21 cellular contexts compared by ENCODE assay signal in genomic region chr7:149748223-149748874, GRCh38. TPM values are rescaled to one million over a fixed set of nuclear protein-coding genes. Genes with fewer than 3 reads are reported as not detected.
DNase-seq lines count a peak whose midpoint lies in the region; ATAC-seq, FAIRE-seq and TF ChIP-seq lines count a peak whose summit lies in the region.
"Had no signal": no experiment of that assay in that cellular context is flagged by ENCODE, and none has a peak within 500 bp of the region (broad histone marks: within the 10 kb centered on the region; RNA-seq: fewer than 3 reads in every experiment).

No MANE protein-coding gene starts in this region.

- TF ChIP-seq RAD21 in K562 (CRISPR knock-in tag; conservative IDR thresholded peaks at IDR 0.05 in 1 of 2, IDR thresholded peaks at IDR 0.05 in 1 of 2) = no peak

- DNase-seq in left ventricle myocardium superior (no peak), right cardiac atrium (no peak), K562 (ENCODE audit: extremely low read depth in 1 of 4, low spot score in 3 of 4) (no peak), left kidney (ENCODE audit: low read depth, low spot score) (peak; percentile 35), spleen (peak; percentile 58), HT-29 (ENCODE audit: low spot score) (no peak), Ammon's horn (ENCODE audit: low spot score) (no peak)
- DNase-seq: 8988T, C1 segment of cervical spinal cord, COR-L47, MV-4-11, NCI-H1436, NCI-H2081 treated with DMSO at 0.1 percent for 48 hours, NCI-H524, Peyer's patch, SIG-M5 had no signal

- H4K20me1 ChIP-seq in K562 (replicated peaks; ENCODE audit: control insufficient read depth, insufficient read depth, low read length) = peaks cover 3% of the 10 kb centered on the region; the same call in 1 of the 2 replicates

- H3K4me1 ChIP-seq in right cardiac atrium (ENCODE audit: control insufficient read depth, insufficient read depth, low read length) = no peaks in the 10 kb centered on the region
- H3K4me1 ChIP-seq in K562 (replicated peaks in 1 of 2; ENCODE audit: control insufficient read depth in 2 of 2, insufficient read depth in 2 of 2, low read length in 2 of 2) = peaks cover 0 to 5% of the 10 kb centered on the region in 2 experiments; a peak in 1 of 5 replicates
- peaks cover 0 to 25% (median 12%) of the 10 kb centered on the region in 6 donors for H3K4me1 ChIP-seq in spleen
- H3K4me1 ChIP-seq: HAP-1, Peyer's patch had no signal

- intact Hi-C loops in left ventricle myocardium superior (cut with micrococcal nuclease) = no loop called here
- intact Hi-C loops in right cardiac atrium (cut with DNase I) = loop anchor here in 2 of 4 donors (10.0 kb wide), 1 partner anchor 74 kb away; no protein-coding TSS in a partner anchor
- intact Hi-C loops in K562 (cut with micrococcal nuclease) = no loop called here
- intact Hi-C loops in spleen (cut with DNase I; ENCODE audit: low total_unique reads) = no loop called here

- POLR2A ChIA-PET in K562 (lab: Yijun Ruan, JAX) = interaction anchor here (0.6 to 1.5 kb wide), 8 partner anchors 11 to 520 kb away, joined by 3 to 5 read pairs (median 3); partner anchors contain the start of gene ZNF467

- no peak for FAIRE-seq in K562 (lab: Jason Lieb, UNC)
- FAIRE-seq: G401.6, GM12892 had no signal

- BruUV-seq in K562 (replicated peaks; lab: Mats Ljungman, UMichigan) = no TSS peak

- WGBS in right cardiac atrium = 47% methylated on average over 6 of the region's 6 CpGs
- 7% methylated on average over 6 of the region's 6 CpGs for WGBS in K562 (ENCODE audit: insufficient coverage, low coverage, missing lambda C conversion rate)
- 71 to 88% (median 75%) methylated on average over 5 to 6 of the region's 6 CpGs for WGBS in spleen, 5 donors

- H3K9me3 ChIP-seq in right cardiac atrium (ENCODE audit: control insufficient read depth, low read length) (no peaks in the 10 kb centered on the region), K562 (replicated peaks; ENCODE audit: control insufficient read depth, insufficient read depth, low read depth, low read length) (no peaks in the 10 kb centered on the region), spleen (peaks cover 0 to 4% (median 0%) of the 10 kb centered on the region in 8 donors)
- H3K9me3 ChIP-seq: HAP-1, Peyer's patch had no signal

- no peak overlapping the region for H3K27ac ChIP-seq in right cardiac atrium (ENCODE audit: low read length)
- H3K27ac ChIP-seq in K562 (ENCODE audit: extremely low read depth, low read depth, low read length) = no peak overlapping the region
- H3K27ac ChIP-seq in spleen = no peak overlapping the region
- H3K27ac ChIP-seq: Peyer's patch had no signal

- in situ Hi-C loops in K562 (cut with MboI) = loop anchor here (5.0 kb wide), 1 partner anchor 86 kb away; no protein-coding TSS in a partner anchor

- no peak for TF ChIP-seq EP300 in K562 (IDR thresholded peaks at IDR 0.05; ENCODE audit: low read length)

- H3K9me1 ChIP-seq in K562 (ENCODE audit: control insufficient read depth, insufficient read depth, low read length) = no peaks in the 10 kb centered on the region

- no peaks in the 10 kb centered on the region for H3K79me2 ChIP-seq in K562 (ENCODE audit: control insufficient read depth, insufficient read depth, low read length)

- no peak overlapping the region for H3K4me3 ChIP-seq in right cardiac atrium (ENCODE audit: low read length)
- no peak overlapping the region for H3K4me3 ChIP-seq in K562
- no peak overlapping the region for H3K4me3 ChIP-seq in spleen
- H3K4me3 ChIP-seq: HAP-1, Peyer's patch had no signal

- CTCF ChIA-PET in K562 (lab: Yijun Ruan, JAX; ENCODE audit: low intra/inter-chr PET ratio) = no interaction called here

- TF ChIP-seq POLR2A in K562 (conservative IDR thresholded peaks at IDR 0.05) = no peak
- TF ChIP-seq POLR2A in spleen (IDR thresholded peaks at IDR 0.05) = no peak

- H3K4me2 ChIP-seq in K562 (ENCODE audit: insufficient read depth, low read length) = no peak overlapping the region

- H3K36me3 ChIP-seq in K562 (ENCODE audit: control insufficient read depth, insufficient read depth, low read length) (no peaks in the 10 kb centered on the region), spleen (no peaks in the 10 kb centered on the region)
- H3K36me3 ChIP-seq: HAP-1, Peyer's patch had no signal

- no peaks in the 10 kb centered on the region for H3K27me3 ChIP-seq in right cardiac atrium (ENCODE audit: control insufficient read depth, insufficient read depth)
- peaks cover 15 to 27% of the 10 kb centered on the region in 2 experiments for H3K27me3 ChIP-seq in K562 (ENCODE audit: control insufficient read depth in 2 of 2, insufficient read depth in 2 of 2, low read length in 2 of 2)
- peaks cover 0 to 9% (median 0%) of the 10 kb centered on the region in 7 donors for H3K27me3 ChIP-seq in spleen (replicated peaks in 1 of 7)
- H3K27me3 ChIP-seq: Peyer's patch had no signal

- H2AFZ ChIP-seq in K562 (ENCODE audit: low read depth, low read length) = no peak overlapping the region

- ATAC-seq in left ventricle myocardium superior = peak; percentile 22
- ATAC-seq in right cardiac atrium = no peak
- peak; percentile 18; the same call in 2 of the 3 replicates for ATAC-seq in K562
- ATAC-seq in HG03469 (IDR thresholded peaks at IDR 0.05; ENCODE audit: unreplicated experiment) = no peak

- no peak overlapping the region for H3K9ac ChIP-seq in K562 (ENCODE audit: insufficient read depth in 1 of 2, low read depth in 2 of 2, low read length in 2 of 2)

- TF ChIP-seq CTCF in K562 (IDR thresholded peaks at IDR 0.05 in 2 of 3, conservative IDR thresholded peaks at IDR 0.05 in 1 of 3; ENCODE audit: insufficient read depth in 2 of 3, low read depth in 1 of 3, low read length in 3 of 3) (no peak), spleen (IDR thresholded peaks at IDR 0.05 in 8 of 11, conservative IDR thresholded peaks at IDR 0.05 in 3 of 11) (no peak)

TF ChIP-seq in K562, 482 proteins besides CTCF, POLR2A, EP300 and RAD21:
- TF ChIP-seq JUN (IDR thresholded peaks at IDR 0.05; ENCODE audit: borderline replicate concordance, low read depth, low read length) (no peak), JUN (CRISPR knock-in tag; IDR thresholded peaks at IDR 0.05; ENCODE audit: borderline replicate concordance) (no peak), U2AF1 (optimal IDR thresholded peaks at IDR 0.05; ENCODE audit: low read depth, low read length) (no peak), ZNF57 (CRISPR knock-in tag; IDR thresholded peaks at IDR 0.05) (no peak), SREBF2 (CRISPR knock-in tag; IDR thresholded peaks at IDR 0.05) (no peak), ARID1B (IDR thresholded peaks at IDR 0.05) (no peak), ZNF717 (CRISPR knock-in tag; IDR thresholded peaks at IDR 0.05) (no peak), NRF1 (conservative IDR thresholded peaks at IDR 0.05 in 1 of 2, IDR thresholded peaks at IDR 0.05 in 1 of 2) (no peak), SRSF3 (IDR thresholded peaks at IDR 0.05; ENCODE audit: insufficient read depth, low read length) (no peak)

RNA-seq across cellular contexts. Expression of gene ZNF467, which starts 25.0 kb away (rescaled TPM):
- 7.8 TPM for total RNA-seq in left ventricle myocardium superior
- 10 to 100 TPM; 10.4 to 15.6 (median 11.6) TPM for total RNA-seq in right cardiac atrium
- 6.6 TPM for polyA plus RNA-seq in right cardiac atrium
- 3.6 and 10.3 TPM in 2 replicates for total RNA-seq in K562 (2011; cell fraction: chromatin; rRNA removed; ENCODE audit: low replicate concordance)
- 7.6 and 11.7 TPM in 2 replicates for total RNA-seq in K562 (2011; cell fraction: nucleolus; rRNA removed)
- total RNA-seq in K562 (2011; cell fraction: nucleoplasm; rRNA removed) = 5.1 and 5.6 TPM in 2 replicates
- 2.8 and 4.6 TPM in 2 replicates for total RNA-seq in K562 (2014; rRNA removed)
- total RNA-seq in K562 (2014; rRNA removed; fragmentation: Illumina TruSeq; extraction: Trizol) = 0.80 and 1.3 TPM in 2 replicates
- 1.6 and 2.0 TPM in 2 replicates for total RNA-seq in K562 (2015; rRNA removed; fragmentation: Illumina TruSeq; extraction: Trizol)
- total RNA-seq in K562 (2021) = 14.2 and 16.2 TPM in 2 replicates
- polyA plus RNA-seq in K562 (2011; rRNA removed) = 2.4 and 3.9 TPM in 2 replicates
- 3.2 and 8.5 TPM in 2 replicates for polyA plus RNA-seq in K562 (2011; cell fraction: cytosol; rRNA removed)
- 17.0 and 31.8 TPM in 2 replicates for polyA plus RNA-seq in K562 (2011; cell fraction: nucleus; rRNA removed)
- 15.3 and 17.0 TPM in 2 replicates for polyA plus RNA-seq in K562 (2012)
- polyA plus RNA-seq in K562 (2014; fragmentation: Illumina TruSeq; extraction: Trizol) = 1.7 and 3.2 TPM in 2 replicates
- polyA plus RNA-seq in K562 (2014; fragmentation: Nextera tagmentation; extraction: Ambion mirVana) = under 1 TPM; 0.32 to 0.42 TPM
- 6.6 and 8.3 TPM in 2 replicates for polyA plus RNA-seq in K562 (2014; rRNA removed)
- 0.60 and 1.1 TPM in 2 replicates for polyA minus RNA-seq in K562 (2011; rRNA and poly(A)+ RNA removed)
- 7.6 and 15.2 TPM in 2 replicates for polyA minus RNA-seq in K562 (2011; cell fraction: cytosol; rRNA and poly(A)+ RNA removed)
- polyA minus RNA-seq in K562 (2011; cell fraction: nucleus; rRNA and poly(A)+ RNA removed) = 3.4 and 4.0 TPM in 2 replicates
- 10 to 100 TPM; 25.5 to 48.5 (median 37.6) TPM for total RNA-seq in spleen
- polyA plus RNA-seq in spleen = 10 to 100 TPM in 2 of 3 donors, 1 to 10 TPM in 1; 6.0 to 15.2 (median 12.8) TPM
- total RNA-seq in HT-29 (2014; rRNA removed; shearing (Covaris generic)) = 0.63 and 0.66 TPM in 2 replicates
- polyA plus RNA-seq: IgD-negative memory B cell had no signal

Comparison
In these comparisons a context has a peak if more than half of its experiments do, and no peak if none do; other contexts are left out.
1. ATAC-seq: peak in left ventricle myocardium superior (single experiment) and K562 (single experiment); none in right cardiac atrium (0 of 2) and HG03469 (single experiment).
2. DNase-seq: peak in left kidney (single experiment) and spleen (single experiment); none in left ventricle myocardium superior (single experiment), right cardiac atrium (0 of 3), K562 (0 of 4), HT-29 (single experiment) and Ammon's horn (single experiment).